21 cellular contexts compared by ENCODE assay signal in genomic region chr1:42743302-42744029, GRCh38. TPM values are rescaled to one million over a fixed set of nuclear protein-coding genes. Genes with fewer than 3 reads are reported as not detected.
DNase-seq lines count a peak whose midpoint lies in the region; ATAC-seq and TF ChIP-seq lines count a peak whose summit lies in the region.
"Had no signal": no experiment of that assay in that cellular context is flagged by ENCODE, and none has a peak within 500 bp of the region (broad histone marks: within the 10 kb centered on the region; RNA-seq: fewer than 3 reads in every experiment).

No MANE protein-coding gene starts in this region.

- H3K27me3 Mint-ChIP-seq in mesothelial cell of epicardium (ENCODE audit: low read depth), result no peaks in the 10 kb centered on the region
- H3K27me3 Mint-ChIP-seq: activated CD4-positive, alpha-beta memory T cell treated with anti-CD3 and anti-CD28 coated beads, Interleukin-2, amount 10 ng/mL, durations not matched to agents 7 days and 5 days; CD4-positive, alpha-beta memory T cell had no signal

- peaks cover 18% of the 10 kb centered on the region for H3K36me3 Mint-ChIP-seq in mesothelial cell of epicardium

- peaks cover 31% of the 10 kb centered on the region for H3K4me1 Mint-ChIP-seq in mesothelial cell of epicardium
- H3K4me1 Mint-ChIP-seq: activated CD4-positive, alpha-beta memory T cell treated with anti-CD3 and anti-CD28 coated beads, Interleukin-2, amount 10 ng/mL, durations not matched to agents 7 days and 5 days; CD4-positive, alpha-beta memory T cell had no signal

- in situ Hi-C loops in mammary epithelial cell (cut with MboI; ENCODE audit: low sequenced_read_pairs in 2 of 2), result loop anchor here in 1 of 2 donors (25.0 kb wide), 1 partner anchor 156 kb away; no protein-coding TSS in a partner anchor

- H3K27ac ChIP-seq in mammary epithelial cell (ENCODE audit: insufficient read depth, low read depth, low read length), result peak overlapping the region; percentile 35
- H3K27ac ChIP-seq: heart right ventricle, neutrophil, sigmoid colon had no signal

- CTCF ChIA-PET in mammary epithelial cell (lab: Charles Lee; ENCODE audit: low non-redundant PET), result interaction anchor here (0.6 to 0.7 kb wide), 2 partner anchors 28 to 443 kb away, joined by 3 to 6 read pairs; no protein-coding TSS in a partner anchor

- H3K4me2 ChIP-seq in mammary epithelial cell (ENCODE audit: insufficient read depth, low read depth, low read length), result peak overlapping the region; percentile 58

- DNase-seq in DMS79 treated with DMSO at 0.1 percent for 48 hours (lab: John Stamatoyannopoulos, UW), result peak; percentile 93
- DNase-seq in NCI-H1105 treated with DMSO at 0.1 percent for 48 hours (lab: John Stamatoyannopoulos, UW), result peak; percentile 43
- peak; percentile 82 for DNase-seq in mammary epithelial cell
- no peak for DNase-seq in mesothelial cell of epicardium (ENCODE audit: low spot score in 2 of 2, unreplicated experiment in 2 of 2)
- DNase-seq in KG1 (lab: John Stamatoyannopoulos, UW), result no peak
- DNase-seq in H7, result no peak
- DNase-seq in NOMO-1 treated with dmso at 0.1 percent for 144 hours (lab: John Stamatoyannopoulos, UW; ENCODE audit: unreplicated experiment), result no peak
- DNase-seq: activated CD4-positive, alpha-beta memory T cell treated with anti-CD3 and anti-CD28 coated beads, Interleukin-2, amount 10 ng/mL, durations not matched to agents 7 days and 5 days; activated T-cell treated with anti-CD3 and anti-CD28 coated beads, Interleukin-2, amount 50 U/mL, for 48 hours; CD4-positive, alpha-beta memory T cell; central memory CD4-positive, alpha-beta T cell; effector CD4-positive, alpha-beta T cell; heart right ventricle; IMR-90; kidney; NCI-H2107; NCI-H82; sigmoid colon; stimulated activated CD4-positive, alpha-beta T cell treated with anti-CD3 and anti-CD28 coated beads, Interleukin-2, amount 100 ng/mL, for 24 hours had no signal

- H3K9me3 ChIP-seq in mammary epithelial cell (replicated peaks; ENCODE audit: insufficient read depth, low read length), result no peaks in the 10 kb centered on the region
- H3K9me3 ChIP-seq: heart right ventricle, neutrophil, sigmoid colon had no signal

- H4K20me1 ChIP-seq in mammary epithelial cell (ENCODE audit: insufficient read depth, low read length), result no peaks in the 10 kb centered on the region

- peak overlapping the region; percentile 27 for H3K27ac Mint-ChIP-seq in mesothelial cell of epicardium
- H3K27ac Mint-ChIP-seq: activated CD4-positive, alpha-beta memory T cell treated with anti-CD3 and anti-CD28 coated beads, Interleukin-2, amount 10 ng/mL, durations not matched to agents 7 days and 5 days had no signal

- H3K36me3 ChIP-seq in mammary epithelial cell (ENCODE audit: insufficient read depth, low read length) (no peaks in the 10 kb centered on the region), H7 (replicated peaks; ENCODE audit: control insufficient read depth, insufficient read depth, low read length) (peaks cover 11% of the 10 kb centered on the region)

- ATAC-seq in HG03342 (IDR thresholded peaks at IDR 0.05; ENCODE audit: unreplicated experiment), result no peak
- ATAC-seq: heart right ventricle had no signal

- H3K27me3 ChIP-seq in mammary epithelial cell (ENCODE audit: insufficient read depth, low read length), result no peaks in the 10 kb centered on the region
- H3K27me3 ChIP-seq in H7 (ENCODE audit: control insufficient read depth, insufficient read depth, low read length), result no peaks in the 10 kb centered on the region
- H3K27me3 ChIP-seq: heart right ventricle, neutrophil, sigmoid colon had no signal

- TF ChIP-seq CTCF in mammary epithelial cell (conservative IDR thresholded peaks at IDR 0.05 in 1 of 2, IDR thresholded peaks at IDR 0.05 in 1 of 2; ENCODE audit: extremely low read depth in 1 of 2, insufficient read depth in 1 of 2, low read depth in 1 of 2, low read length in 2 of 2) (no peak), mesothelial cell of epicardium (IDR thresholded peaks at IDR 0.05; ENCODE audit: unreplicated experiment) (no peak)

- no TSS peak for BruUV-seq in mammary epithelial cell (replicated peaks; lab: Mats Ljungman, UMichigan)

- peak overlapping the region; percentile 80 for H2AFZ ChIP-seq in mammary epithelial cell (ENCODE audit: low read depth, low read length)

- dilution Hi-C loops in mammary epithelial cell (cut with HindIII; ENCODE audit: low sequenced_read_pairs), result loop anchor here (5.0 kb wide), 1 partner anchor 61 kb away; the partner anchor contains the start of gene YBX1

- H3K4me1 ChIP-seq in mammary epithelial cell (ENCODE audit: insufficient read depth, low read length), result peaks cover 26% of the 10 kb centered on the region
- H3K4me1 ChIP-seq: sigmoid colon had no signal

- no peak overlapping the region for H3K4me3 ChIP-seq in mammary epithelial cell (replicated peaks in 1 of 3; ENCODE audit: insufficient read depth in 1 of 3, low read depth in 2 of 3, low read length in 3 of 3)
- H3K4me3 ChIP-seq in H7 (ENCODE audit: insufficient read depth, low read depth, low read length), result no peak overlapping the region
- H3K4me3 ChIP-seq: heart right ventricle, sigmoid colon had no signal

- no peaks in the 10 kb centered on the region for H3K9me3 Mint-ChIP-seq in mesothelial cell of epicardium
- H3K9me3 Mint-ChIP-seq: activated CD4-positive, alpha-beta memory T cell treated with anti-CD3 and anti-CD28 coated beads, Interleukin-2, amount 10 ng/mL, durations not matched to agents 7 days and 5 days; CD4-positive, alpha-beta memory T cell had no signal

- no peak overlapping the region for H3K9ac ChIP-seq in mammary epithelial cell (ENCODE audit: insufficient read depth, low read length)

- no peak overlapping the region for H3K4me3 Mint-ChIP-seq in mesothelial cell of epicardium
- H3K4me3 Mint-ChIP-seq: activated CD4-positive, alpha-beta memory T cell treated with anti-CD3 and anti-CD28 coated beads, Interleukin-2, amount 10 ng/mL, durations not matched to agents 7 days and 5 days had no signal

- 45% methylated on average over 19 of the region's 21 CpGs for WGBS in mammary epithelial cell (ENCODE audit: low coverage, missing lambda C conversion rate)

- no peaks in the 10 kb centered on the region for H3K79me2 ChIP-seq in mammary epithelial cell (ENCODE audit: insufficient read depth, low read length)

- intact Hi-C loops in mammary epithelial cell (cut with micrococcal nuclease), result loop anchor here (2.0 kb wide), 1 partner anchor 61 kb away; the partner anchor contains the start of gene YBX1

RNA-seq across cellular contexts. Expression of gene CLDN19, which starts 3.4 kb away (rescaled TPM):
- total RNA-seq in mammary epithelial cell (1 to 10 TPM in 1 of 2 donors, not detected in 1; 2.5 TPM), mesothelial cell of epicardium (1.6 to 1.7 TPM (median 1.6 TPM) in 3 replicates)
- 0.10 TPM for polyA plus RNA-seq in mammary epithelial cell
- not detected for polyA minus RNA-seq in mammary epithelial cell
- total RNA-seq in H7 (2014; rRNA removed; shearing (Covaris generic)), result 11.0 and 12.2 TPM in 2 replicates
- total RNA-seq: activated CD4-positive, alpha-beta memory T cell treated with anti-CD3 and anti-CD28 coated beads, Interleukin-2, amount 10 ng/mL, durations not matched to agents 7 days and 5 days; CD4-positive, alpha-beta memory T cell; heart right ventricle; IMR-90; sigmoid colon had no signal
- polyA plus RNA-seq: CD4-positive, alpha-beta memory T cell; IMR-90 had no signal

RNA-seq across cellular contexts. Expression of gene P3H1, which starts 23.4 kb away (rescaled TPM):
- total RNA-seq in mammary epithelial cell (10 to 100 TPM; 40.1 to 44.0 TPM), mesothelial cell of epicardium (104 to 123 TPM (median 105 TPM) in 3 replicates)
- polyA plus RNA-seq in mammary epithelial cell, result 42.5 TPM
- polyA minus RNA-seq in mammary epithelial cell, result 30.0 TPM
- 139 and 148 TPM in 2 replicates for total RNA-seq in H7 (2014; rRNA removed; shearing (Covaris generic))

RNA-seq across cellular contexts. Expression of gene C1orf50, which starts 23.6 kb away (rescaled TPM):
- total RNA-seq in mammary epithelial cell (10 to 100 TPM in 1 of 2 donors, 1 to 10 TPM in 1; 4.0 to 11.0 TPM), mesothelial cell of epicardium (6.5 to 10.4 TPM (median 7.4 TPM) in 3 replicates)
- polyA plus RNA-seq in mammary epithelial cell, result 5.8 TPM
- not detected for polyA minus RNA-seq in mammary epithelial cell
- total RNA-seq in H7 (2014; rRNA removed; shearing (Covaris generic)), result 6.2 and 8.2 TPM in 2 replicates

RNA-seq across cellular contexts. Expression of gene TMEM269, which starts 41.3 kb away (rescaled TPM):
- total RNA-seq in mammary epithelial cell (under 1 TPM in 1 of 2 donors, not detected in 1; 0.16 TPM), mesothelial cell of epicardium (0.54 to 0.98 TPM (median 0.91 TPM) in 3 replicates)
- polyA plus RNA-seq in mammary epithelial cell, result 0.02 TPM
- polyA minus RNA-seq in mammary epithelial cell, result not detected
- total RNA-seq in H7 (2014; rRNA removed; shearing (Covaris generic)), result 1.00 and 1.1 TPM in 2 replicates
- total RNA-seq: activated CD4-positive, alpha-beta memory T cell treated with anti-CD3 and anti-CD28 coated beads, Interleukin-2, amount 10 ng/mL, durations not matched to agents 7 days and 5 days; IMR-90; sigmoid colon had no signal
- polyA plus RNA-seq: CD4-positive, alpha-beta memory T cell; IMR-90 had no signal

Comparison
In these comparisons a context has a peak if more than half of its experiments do, and no peak if none do; other contexts are left out.
1. DNase-seq: peak in DMS79 treated with DMSO at 0.1 percent for 48 hours (single experiment), NCI-H1105 treated with DMSO at 0.1 percent for 48 hours (single experiment) and mammary epithelial cell (single experiment); none in mesothelial cell of epicardium (0 of 2), KG1 (single experiment), H7 (single experiment) and NOMO-1 treated with dmso at 0.1 percent for 144 hours (single experiment).